ENCODE assay signal across 8 cellular contexts in genomic region chr6:31736768-31737314, GRCh38. TPM values are rescaled to one million over a fixed set of nuclear protein-coding genes. Genes with fewer than 3 reads are reported as not detected.
DNase-seq lines count a peak whose midpoint lies in the region; ATAC-seq and TF ChIP-seq lines count a peak whose summit lies in the region.

No MANE protein-coding gene starts in this region.

- no peaks in the 10 kb centered on the region for H3K27me3 Mint-ChIP-seq in IgD-negative memory B cell

- H3K27ac ChIP-seq in 22Rv1, result peak overlapping the region; percentile 99
- peak overlapping the region; percentile 95 for H3K27ac ChIP-seq in caudate nucleus (ENCODE audit: low read depth, low read length)
- H3K27ac ChIP-seq in mucosa of rectum (ENCODE audit: low read depth in 2 of 2, low read length in 2 of 2), result peak overlapping the region; percentile 96 to 97

- H3K27me3 ChIP-seq in mucosa of rectum (ENCODE audit: control insufficient read depth in 2 of 2, insufficient read depth in 2 of 2, low read length in 2 of 2), result no peaks in the 10 kb centered on the region

- peaks cover 44 to 46% of the 10 kb centered on the region in 2 donors for H3K4me1 ChIP-seq in mucosa of rectum (ENCODE audit: control insufficient read depth in 2 of 2, insufficient read depth in 2 of 2, low read length in 2 of 2)

- peak overlapping the region; percentile 96 to 99 for H3K4me3 ChIP-seq in mucosa of rectum (ENCODE audit: low read length in 2 of 2)

- peak overlapping the region; percentile 93 to 99 (median 98) for H3K4me3 Mint-ChIP-seq in IgD-negative memory B cell

- H3K36me3 ChIP-seq in mucosa of rectum (ENCODE audit: control insufficient read depth in 2 of 2, insufficient read depth in 2 of 2, low read length in 2 of 2), result peaks cover 22 to 26% of the 10 kb centered on the region in 2 donors

- ATAC-seq in HG02852 (IDR thresholded peaks at IDR 0.05; ENCODE audit: unreplicated experiment) (no peak), HG03280 (IDR thresholded peaks at IDR 0.05; ENCODE audit: unreplicated experiment) (no peak)

- TF ChIP-seq CTCF in 22Rv1 (IDR thresholded peaks at IDR 0.05), result no peak

- DNase-seq in caudate nucleus (lab: John Stamatoyannopoulos, UW), result no peak
- no peak for DNase-seq in foreskin melanocyte
- no peak for DNase-seq in NCI-H1694 treated with DMSO at 0.1 percent for 48 hours (lab: John Stamatoyannopoulos, UW)

- peaks cover 32 to 48% (median 45%) of the 10 kb centered on the region in 3 donors for H3K4me1 Mint-ChIP-seq in IgD-negative memory B cell

- no peaks in the 10 kb centered on the region for H3K9me3 Mint-ChIP-seq in IgD-negative memory B cell

- H3K9me3 ChIP-seq in mucosa of rectum (ENCODE audit: control insufficient read depth in 2 of 2, low read length in 2 of 2), result no peaks in the 10 kb centered on the region

- H3K36me3 Mint-ChIP-seq in IgD-negative memory B cell, result peaks cover 3% of the 10 kb centered on the region

- H3K9ac ChIP-seq in mucosa of rectum (ENCODE audit: low read depth in 1 of 2, low read length in 2 of 2), result peak overlapping the region; percentile 92 to 98

- H3K27ac Mint-ChIP-seq in IgD-negative memory B cell, result peak overlapping the region; percentile 0 to 95 (median 93)

RNA-seq across cellular contexts. Expression of gene CLIC1, which starts 0.5 kb away (rescaled TPM):
- 861 TPM for polyA plus RNA-seq in IgD-negative memory B cell

RNA-seq across cellular contexts. Expression of gene MSH5, which starts 3.0 kb away (rescaled TPM):
- polyA plus RNA-seq in IgD-negative memory B cell, result 4.2 TPM

RNA-seq across cellular contexts. Expression of gene DDAH2, which starts 7.7 kb away (rescaled TPM):
- 119 TPM for polyA plus RNA-seq in IgD-negative memory B cell

RNA-seq across cellular contexts. Expression of gene MPIG6B, which starts 13.7 kb away (rescaled TPM):
- polyA plus RNA-seq in IgD-negative memory B cell, result 1.8 TPM

RNA-seq across cellular contexts. Expression of gene LY6G6C, which starts 15.3 kb away (rescaled TPM):
- polyA plus RNA-seq in IgD-negative memory B cell, result not detected
